Comparison of ENCODE assay signal across 8 cellular contexts in the genomic region with DNA sequence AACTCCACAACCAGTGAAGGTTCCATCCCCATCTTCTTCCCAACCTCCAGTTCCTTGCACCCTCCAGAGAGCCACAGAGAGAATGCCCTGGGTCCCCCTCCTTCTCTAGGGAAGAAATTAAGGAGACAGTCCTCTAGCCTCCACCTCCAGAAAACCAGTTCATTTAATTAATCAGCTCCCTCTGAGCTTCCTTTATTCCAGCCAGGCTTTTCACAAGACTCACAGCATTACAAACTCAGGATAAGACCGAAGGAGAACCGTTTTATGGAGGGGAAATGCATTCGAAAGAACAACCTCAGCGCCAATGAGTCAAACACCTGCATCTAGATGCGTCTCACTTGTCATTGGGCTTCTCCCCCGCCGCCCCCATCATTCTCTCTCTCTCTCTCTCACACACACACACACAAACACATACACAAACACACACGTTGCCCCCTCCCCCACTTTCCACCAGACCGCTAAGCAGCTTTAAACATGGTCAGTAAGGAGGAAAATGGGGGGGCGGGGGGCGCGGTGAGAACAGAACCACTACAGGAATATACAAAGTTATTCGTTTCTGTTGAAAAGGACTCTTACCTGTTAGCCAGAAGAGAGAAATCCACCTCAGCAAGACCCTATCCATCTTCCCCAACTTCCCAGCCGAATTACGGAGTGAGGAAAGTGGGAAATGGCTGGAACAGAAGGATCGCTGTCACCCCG. TPM values are rescaled to one million over a fixed set of nuclear protein-coding genes. Genes with fewer than 3 reads are reported as not detected.
DNase-seq lines count a peak whose midpoint lies in the region; ATAC-seq, FAIRE-seq and TF ChIP-seq lines count a peak whose summit lies in the region.

No MANE protein-coding gene starts in this region.

- no peaks in the 10 kb centered on the region for H3K36me3 ChIP-seq in BLaER1
- H3K36me3 ChIP-seq in gastrocnemius medialis = no peaks in the 10 kb centered on the region

- in situ Hi-C loops in gastrocnemius medialis (cut with MboI; ENCODE audit: low sequenced_read_pairs in 4 of 4) = no loop called here

- intact Hi-C loops in activated CD4-positive, alpha-beta memory T cell treated with anti-CD3 and anti-CD28 coated beads for 36 hours (cut with micrococcal nuclease) = loop anchor here (1.0 to 5.0 kb wide), 5 partner anchors 84 to 472 kb away; a partner anchor contains a TSS
- intact Hi-C loops in gastrocnemius medialis (cut with DNase I; ENCODE audit: low total_unique reads) = loop anchor here (1.0 kb wide), 1 partner anchor 85 kb away; no protein-coding TSS in a partner anchor

- H3K4me3 Mint-ChIP-seq in activated CD4-positive, alpha-beta memory T cell treated with anti-CD3 and anti-CD28 coated beads for 36 hours = peak overlapping the region; percentile 88

- peak overlapping the region; percentile 88 for H3K27ac Mint-ChIP-seq in activated CD4-positive, alpha-beta memory T cell treated with anti-CD3 and anti-CD28 coated beads for 36 hours

- H3K27ac ChIP-seq in BLaER1 (peak overlapping the region; percentile 63), gastrocnemius medialis (no peak overlapping the region)

- H3K4me3 ChIP-seq in BLaER1 (peak overlapping the region; percentile 77), fibroblast of pulmonary artery (replicated peaks; ENCODE audit: low read depth, low read length) (peak overlapping the region; percentile 43), gastrocnemius medialis (peak overlapping the region; percentile 51 to 64 (median 54))

- H3K27me3 Mint-ChIP-seq in activated CD4-positive, alpha-beta memory T cell treated with anti-CD3 and anti-CD28 coated beads for 36 hours = peaks cover 19% of the 10 kb centered on the region

- peaks cover 52% of the 10 kb centered on the region for H3K4me1 Mint-ChIP-seq in activated CD4-positive, alpha-beta memory T cell treated with anti-CD3 and anti-CD28 coated beads for 36 hours (ENCODE audit: low read depth)

- peak overlapping the region; percentile 78 for H3K9ac ChIP-seq in BLaER1

- peak; percentile 75 for DNase-seq in activated CD4-positive, alpha-beta memory T cell treated with anti-CD3 and anti-CD28 coated beads for 36 hours
- DNase-seq in fibroblast of pulmonary artery (ENCODE audit: low read depth) (no peak), gastrocnemius medialis (no peak), NCI-H774 (lab: John Stamatoyannopoulos, UW) (no peak), urothelium cell line (ENCODE audit: low spot score) (no peak)

- no peaks in the 10 kb centered on the region for H3K9me3 Mint-ChIP-seq in activated CD4-positive, alpha-beta memory T cell treated with anti-CD3 and anti-CD28 coated beads for 36 hours

- POLR2A ChIA-PET in activated CD4-positive, alpha-beta memory T cell treated with anti-CD3 and anti-CD28 coated beads for 36 hours (lab: Charles Lee) = interaction anchor here (0.9 to 1.5 kb wide), 3 partner anchors 22 to 248 kb away, joined by 3 to 5 read pairs (median 3); no protein-coding TSS in a partner anchor

- H3K9me3 ChIP-seq in BLaER1 = no peaks in the 10 kb centered on the region
- no peaks in the 10 kb centered on the region for H3K9me3 ChIP-seq in gastrocnemius medialis

- TF ChIP-seq CTCF in fibroblast of pulmonary artery (IDR thresholded peaks at IDR 0.05; ENCODE audit: low read length, missing control alignments) (no peak), gastrocnemius medialis (IDR thresholded peaks at IDR 0.05 in 4 of 5, conservative IDR thresholded peaks at IDR 0.05 in 1 of 5) (no peak)

- no peaks in the 10 kb centered on the region for H4K20me1 ChIP-seq in BLaER1

- H3K4me2 ChIP-seq in BLaER1 = peak overlapping the region; percentile 97

- no peaks in the 10 kb centered on the region for H3K36me3 Mint-ChIP-seq in activated CD4-positive, alpha-beta memory T cell treated with anti-CD3 and anti-CD28 coated beads for 36 hours

- peaks cover 19% of the 10 kb centered on the region for H3K4me1 ChIP-seq in BLaER1
- peaks cover 4 to 9% of the 10 kb centered on the region in 2 donors for H3K4me1 ChIP-seq in gastrocnemius medialis

- FAIRE-seq in urothelium cell line (lab: Jason Lieb, UNC) = no peak

- CTCF ChIA-PET in activated CD4-positive, alpha-beta memory T cell treated with anti-CD3 and anti-CD28 coated beads for 36 hours (lab: Charles Lee) = interaction anchor here (0.6 to 6.0 kb wide), 3 partner anchors 16 to 85 kb away, joined by 3 to 28 read pairs (median 25); no protein-coding TSS in a partner anchor

- H3K27me3 ChIP-seq in BLaER1 = peaks cover 9% of the 10 kb centered on the region
- H3K27me3 ChIP-seq in gastrocnemius medialis = peaks cover 10 to 40% (median 19%) of the 10 kb centered on the region in 3 donors

- TF ChIP-seq POLR2A in gastrocnemius medialis (IDR thresholded peaks at IDR 0.05) = no peak

- ATAC-seq in HG02759 (IDR thresholded peaks at IDR 0.05; ENCODE audit: unreplicated experiment) = peak; percentile 8
- ATAC-seq in gastrocnemius medialis = peak in 1 of 2 donors; percentile 17
- ATAC-seq in GM21423 (IDR thresholded peaks at IDR 0.05; ENCODE audit: unreplicated experiment) = no peak

RNA-seq across cellular contexts. Expression of a gene that starts 0.5 kb away (rescaled TPM):
- 10 to 100 TPM; 12.5 to 13.0 TPM for total RNA-seq in activated CD4-positive, alpha-beta memory T cell treated with anti-CD3 and anti-CD28 coated beads for 36 hours
- total RNA-seq in gastrocnemius medialis = under 1 TPM; 0.10 to 0.47 (median 0.25) TPM

RNA-seq across cellular contexts. Expression of a gene that starts 14.3 kb away (rescaled TPM):
- total RNA-seq in activated CD4-positive, alpha-beta memory T cell treated with anti-CD3 and anti-CD28 coated beads for 36 hours = under 1 TPM in 1 of 2 experiments, not detected in 1; 0.19 TPM
- not detected for total RNA-seq in gastrocnemius medialis

Comparison
In these comparisons a context has a peak if more than half of its experiments do, and no peak if none do; other contexts are left out.
1. RNA of a gene that starts 0.5 kb away (total RNA-seq): 12.5 to 13.0 TPM in activated CD4-positive, alpha-beta memory T cell treated with anti-CD3 and anti-CD28 coated beads for 36 hours; 0.10 to 0.47 TPM in gastrocnemius medialis; every median in the first group is over 4 times any median in the second.
2. Peak in every context shown above with its lines, with median percentiles within 50 percentile points of each other: H3K4me3 ChIP-seq.